1 cellular context compared by ENCODE assay signal in genomic region chr3:149881879-149882278, GRCh38.
TF ChIP-seq lines count a peak whose summit lies in the region.

No MANE protein-coding gene starts in this region.

TF ChIP-seq in GM12878, 131 proteins besides CTCF, POLR2A, EP300 and RAD21 (continued from another document):
- TF ChIP-seq EGR1 (IDR thresholded peaks at IDR 0.05; ENCODE audit: borderline replicate concordance in 1 of 2, low read depth in 2 of 2, low read length in 2 of 2) = no peak
- no peak for TF ChIP-seq E2F4 (IDR thresholded peaks at IDR 0.05; ENCODE audit: low read depth, low read length)
- no peak for TF ChIP-seq CBX3 (IDR thresholded peaks at IDR 0.05; ENCODE audit: borderline replicate concordance, low read depth)
- no peak for TF ChIP-seq SPI1 (IDR thresholded peaks at IDR 0.05; ENCODE audit: borderline replicate concordance, insufficient read depth, low read depth, low read length)
- TF ChIP-seq EZH2 (IDR thresholded peaks at IDR 0.05; ENCODE audit: borderline replicate concordance, control insufficient read depth, low read depth, low read length) = no peak
- TF ChIP-seq BCL3 (IDR thresholded peaks at IDR 0.05; ENCODE audit: borderline replicate concordance, insufficient read depth, low read depth, low read length, poor library complexity, severe bottlenecking) = no peak
- TF ChIP-seq BACH1 (IDR thresholded peaks at IDR 0.05; ENCODE audit: borderline replicate concordance) = no peak
- TF ChIP-seq ZBTB33 (IDR thresholded peaks at IDR 0.05) = no peak
- no peak for TF ChIP-seq TAF1 (IDR thresholded peaks at IDR 0.05; ENCODE audit: borderline replicate concordance, low read depth, low read length)
- TF ChIP-seq ZBED1 (IDR thresholded peaks at IDR 0.05; ENCODE audit: borderline replicate concordance) = no peak
- no peak for TF ChIP-seq PBX3 (IDR thresholded peaks at IDR 0.05; ENCODE audit: insufficient replicate concordance, low read depth, low read length)
- TF ChIP-seq ZNF592 (IDR thresholded peaks at IDR 0.05) = no peak
- no peak for TF ChIP-seq FOXM1 (IDR thresholded peaks at IDR 0.05; ENCODE audit: low read depth, low read length)
TF ChIP-seq in GM12878: peak in this region for 0.
